22 cellular contexts compared by ENCODE assay signal in the genomic region with DNA sequence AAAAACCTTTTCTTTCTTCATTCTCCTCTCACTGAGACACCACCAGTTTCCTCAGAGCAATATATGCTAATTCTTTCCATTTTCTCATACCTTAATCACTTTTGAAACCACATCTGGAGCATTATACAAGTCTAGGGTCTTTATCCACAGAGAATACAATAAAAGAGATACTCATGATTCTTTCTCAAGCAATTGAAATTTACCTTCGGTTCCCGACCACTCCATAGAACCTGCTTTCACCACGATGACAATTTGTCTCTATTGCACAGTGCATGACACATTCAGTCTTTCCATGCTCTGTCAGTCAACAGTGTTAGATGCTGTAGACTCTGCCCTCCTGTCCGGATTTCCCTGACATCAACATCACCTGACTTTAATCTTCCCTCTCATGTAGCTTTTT.
"Had no signal": no experiment of that assay in that cellular context is flagged by ENCODE, and none has a peak within 500 bp of the region (broad histone marks: within the 10 kb centered on the region; RNA-seq: fewer than 3 reads in every experiment).

No MANE protein-coding gene starts in this region.

- DNase-seq: activated CD4-positive, alpha-beta T cell treated with anti-CD3 and anti-CD28 coated beads, Interleukin-2, amount 10 ng/mL, durations not matched to agents 7 days and 5 days; activated CD4-positive, CD25-positive, alpha-beta regulatory T cell; activated CD8-positive, alpha-beta T cell treated with anti-CD3 and anti-CD28 coated beads, Interleukin-2, amount 10 ng/mL, durations not matched to agents 7 days and 5 days; activated effector memory CD4-positive, alpha-beta T cell treated with anti-CD3 and anti-CD28 coated beads, Interleukin-2, amount 50 U/mL, for 16 hours; activated T-cell treated with anti-CD3 and anti-CD28 coated beads, Interleukin-2, amount 50 U/mL, for 4 hours; amygdala; body of pancreas; dermis blood vessel endothelial cell; effector memory CD4-positive, alpha-beta T cell; esophagus squamous epithelium; heart right ventricle; mucosa of descending colon; naive B cell; stimulated activated CD4-positive, alpha-beta T cell treated with anti-CD3 and anti-CD28 coated beads, Interleukin-2, amount 100 ng/mL, for 24 hours; stimulated activated naive CD4-positive, alpha-beta T cell treated with Interleukin-2 at 50 U/mL for 16 hours; T-helper 9 cell; transverse colon had no signal

- H3K4me3 Mint-ChIP-seq: activated CD4-positive, alpha-beta T cell treated with anti-CD3 and anti-CD28 coated beads, Interleukin-2, amount 10 ng/mL, durations not matched to agents 7 days and 5 days; activated CD8-positive, alpha-beta T cell treated with anti-CD3 and anti-CD28 coated beads, Interleukin-2, amount 10 ng/mL, durations not matched to agents 7 days and 5 days; activated naive CD4-positive, alpha-beta T cell treated with anti-CD3 and anti-CD28 coated beads, Interleukin-2, amount 50 U/mL, for 24 hours; activated T-cell treated with anti-CD3 and anti-CD28 coated beads, Interleukin-2, amount 50 U/mL, for 4 hours; memory B cell; naive B cell; neural crest cell had no signal

- H3K9me3 ChIP-seq: body of pancreas, esophagus squamous epithelium, heart right ventricle, mucosa of descending colon, right atrium auricular region, transverse colon had no signal

- H3K36me3 Mint-ChIP-seq: activated naive CD4-positive, alpha-beta T cell treated with anti-CD3 and anti-CD28 coated beads, Interleukin-2, amount 50 U/mL, for 24 hours; memory B cell; naive B cell had no signal

- H3K27ac Mint-ChIP-seq: activated CD4-positive, alpha-beta T cell treated with anti-CD3 and anti-CD28 coated beads, Interleukin-2, amount 10 ng/mL, durations not matched to agents 7 days and 5 days; activated CD8-positive, alpha-beta T cell treated with anti-CD3 and anti-CD28 coated beads, Interleukin-2, amount 10 ng/mL, durations not matched to agents 7 days and 5 days; activated naive CD4-positive, alpha-beta T cell treated with anti-CD3 and anti-CD28 coated beads, Interleukin-2, amount 50 U/mL, for 24 hours; memory B cell; progenitor cell of endocrine pancreas had no signal

- H3K4me1 ChIP-seq: body of pancreas, esophagus squamous epithelium, heart right ventricle, right atrium auricular region, transverse colon had no signal

- H3K4me3 ChIP-seq: body of pancreas, esophagus squamous epithelium, heart right ventricle, mucosa of descending colon, right atrium auricular region, transverse colon had no signal

- ATAC-seq: activated CD8-positive, alpha-beta T cell treated with anti-CD3 and anti-CD28 coated beads, Interleukin-2, amount 10 ng/mL, durations not matched to agents 7 days and 5 days; activated T-cell treated with anti-CD3 and anti-CD28 coated beads, Interleukin-2, amount 50 U/mL, for 4 hours; body of pancreas; heart right ventricle; mucosa of descending colon had no signal

- H3K36me3 ChIP-seq: esophagus squamous epithelium, heart right ventricle, right atrium auricular region, transverse colon had no signal

- H3K9me3 Mint-ChIP-seq: activated CD4-positive, alpha-beta T cell treated with anti-CD3 and anti-CD28 coated beads, Interleukin-2, amount 10 ng/mL, durations not matched to agents 7 days and 5 days; activated naive CD4-positive, alpha-beta T cell treated with anti-CD3 and anti-CD28 coated beads, Interleukin-2, amount 50 U/mL, for 24 hours; memory B cell; neural crest cell had no signal

- H3K27ac ChIP-seq: body of pancreas, esophagus squamous epithelium, heart right ventricle, right atrium auricular region, transverse colon had no signal

- H3K4me1 Mint-ChIP-seq: activated CD4-positive, alpha-beta T cell treated with anti-CD3 and anti-CD28 coated beads, Interleukin-2, amount 10 ng/mL, durations not matched to agents 7 days and 5 days; activated naive CD4-positive, alpha-beta T cell treated with anti-CD3 and anti-CD28 coated beads, Interleukin-2, amount 50 U/mL, for 24 hours; memory B cell; naive B cell; neural crest cell had no signal

- H3K27me3 Mint-ChIP-seq: activated CD4-positive, alpha-beta T cell treated with anti-CD3 and anti-CD28 coated beads, Interleukin-2, amount 10 ng/mL, durations not matched to agents 7 days and 5 days; activated naive CD4-positive, alpha-beta T cell treated with anti-CD3 and anti-CD28 coated beads, Interleukin-2, amount 50 U/mL, for 24 hours; memory B cell; naive B cell; progenitor cell of endocrine pancreas had no signal

- H3K27me3 ChIP-seq: body of pancreas, esophagus squamous epithelium, heart right ventricle, right atrium auricular region, transverse colon had no signal
